ENCODE assay signal across 11 cellular contexts in genomic region chr17:60555786-60556185, GRCh38.
"Had no signal": no experiment of that assay in that cellular context is flagged by ENCODE, and none has a peak within 500 bp of the region (broad histone marks: within the 10 kb centered on the region; RNA-seq: fewer than 3 reads in every experiment).

No MANE protein-coding gene starts in this region.

- H3K9ac ChIP-seq: GM23248 had no signal

- H3K27ac Mint-ChIP-seq: GM23338, H9, HFFc6 had no signal

- H3K36me3 ChIP-seq: HAP-1 had no signal

- H3K4me3 Mint-ChIP-seq: GM23338, H9, HFFc6 had no signal

- H3K4me1 ChIP-seq: HAP-1 had no signal

- H3K4me1 Mint-ChIP-seq: GM23338, H9 had no signal

- DNase-seq: GM23248, GOT3, H7, H9, HCEC 1CT, HFFc6 had no signal

- H3K4me3 ChIP-seq: GM23248, GM23338, HAP-1 had no signal

- H2AFZ ChIP-seq: GM23248, GM23338 had no signal

- H3K4me2 ChIP-seq: GM23338 had no signal

- FAIRE-seq: H1, H54 had no signal

- ATAC-seq: GM23338, HCT116 had no signal

- H3K27ac ChIP-seq: GM23248 had no signal
